Comparison of ENCODE assay signal across 12 cellular contexts in the genomic region with DNA sequence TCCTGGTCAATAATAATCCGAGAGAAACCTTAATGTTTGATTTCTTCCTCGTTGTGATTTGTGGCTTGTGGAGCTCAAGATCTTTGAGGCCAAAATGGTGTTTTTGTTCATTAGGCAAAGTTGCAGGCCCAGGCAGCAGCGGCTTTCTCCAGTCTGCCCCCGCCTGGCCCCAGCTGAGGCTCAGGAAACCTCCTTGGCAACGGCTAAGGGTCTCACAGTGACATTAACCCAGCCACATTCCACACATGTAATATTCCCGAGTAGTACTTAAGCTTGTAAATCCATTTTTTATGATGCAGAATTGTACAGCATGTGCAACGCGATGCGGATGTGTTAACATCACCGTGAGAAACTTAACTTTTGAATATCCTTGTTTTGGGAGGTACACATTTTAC.
DNase-seq lines count a peak whose midpoint lies in the region; ATAC-seq and TF ChIP-seq lines count a peak whose summit lies in the region.
"Had no signal": no experiment of that assay in that cellular context is flagged by ENCODE, and none has a peak within 500 bp of the region (broad histone marks: within the 10 kb centered on the region; RNA-seq: fewer than 3 reads in every experiment).

No MANE protein-coding gene starts in this region.

- TF ChIP-seq CTCF in GM12872 (IDR thresholded peaks at IDR 0.05; ENCODE audit: insufficient read depth, low read depth, low read length) (0 out of 3 replicates have a peak, but pooled peaks have one; percentile 2), suprapubic skin (IDR thresholded peaks at IDR 0.05) (no peak)

- TF ChIP-seq POLR2A in suprapubic skin (IDR thresholded peaks at IDR 0.05), result no peak

- 60% methylated on average over 10 of the region's 10 CpGs for WGBS in suprapubic skin

- ATAC-seq in GM21367 (IDR thresholded peaks at IDR 0.05; ENCODE audit: unreplicated experiment) (peak; percentile 4), HG03095 (IDR thresholded peaks at IDR 0.05; ENCODE audit: unreplicated experiment) (peak; percentile 13)
- ATAC-seq: Panc1 had no signal

- H3K4me3 ChIP-seq in suprapubic skin, result no peak overlapping the region

- H3K4me1 ChIP-seq in suprapubic skin, result peaks cover 38% of the 10 kb centered on the region

- no peaks in the 10 kb centered on the region for H3K9me3 ChIP-seq in suprapubic skin

- TF ChIP-seq EP300 in suprapubic skin (IDR thresholded peaks at IDR 0.05), result no peak

- no peak overlapping the region for H3K27ac ChIP-seq in caudate nucleus (ENCODE audit: low read depth, low read length)
- H3K27ac ChIP-seq in suprapubic skin, result no peak overlapping the region

- no peaks in the 10 kb centered on the region for H3K36me3 ChIP-seq in suprapubic skin

- no peaks in the 10 kb centered on the region for H3K27me3 ChIP-seq in suprapubic skin

- DNase-seq in iPS-NIHi11 (ENCODE audit: low spot score) (peak; percentile 35), NCI-H2196 (lab: John Stamatoyannopoulos, UW; ENCODE audit: unreplicated experiment) (no peak), caudate nucleus (lab: John Stamatoyannopoulos, UW) (no peak), suprapubic skin (ENCODE audit: low spot score in 2 of 2) (no peak), DMS 273 (lab: John Stamatoyannopoulos, UW; ENCODE audit: unreplicated experiment) (no peak)
- DNase-seq: activated CD4-positive, alpha-beta T cell treated with anti-CD3 and anti-CD28 coated beads for 1 hour; CD4-positive, alpha-beta T cell; stimulated activated CD4-positive, alpha-beta T cell treated with anti-CD3 and anti-CD28 coated beads, Interleukin-4, amount 100 ng/mL, for 1 hour had no signal
